8 cellular contexts compared by ENCODE assay signal in the genomic region with DNA sequence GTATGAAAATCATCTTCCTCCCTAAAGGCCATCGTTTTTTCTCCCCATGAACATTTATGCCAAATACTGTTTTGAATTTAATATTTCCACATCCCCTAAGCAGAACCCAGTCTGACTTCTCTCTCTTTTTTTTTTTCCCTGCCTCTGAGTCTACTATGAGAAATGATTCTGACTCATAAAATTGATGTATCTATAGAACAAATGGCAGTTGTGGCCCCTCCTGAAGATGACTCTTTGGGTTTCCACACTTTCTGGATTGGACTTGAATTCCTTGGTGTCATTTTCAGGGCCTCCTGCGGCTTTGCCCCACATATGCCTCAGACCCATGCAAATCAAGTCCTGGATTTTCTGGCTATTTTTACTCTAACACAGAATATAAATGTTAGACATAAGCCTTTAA.
"Had no signal": no experiment of that assay in that cellular context is flagged by ENCODE, and none has a peak within 500 bp of the region (broad histone marks: within the 10 kb centered on the region; RNA-seq: fewer than 3 reads in every experiment).

No MANE protein-coding gene starts in this region.

- H3K27ac Mint-ChIP-seq: activated naive CD8-positive, alpha-beta T cell treated with anti-CD3 and anti-CD28 coated beads, Interleukin-2, amount 10 ng/mL, durations not matched to agents 7 days and 5 days; naive thymus-derived CD4-positive, alpha-beta T cell had no signal

- H3K27ac ChIP-seq: right atrium auricular region, tibial artery had no signal

- H3K36me3 ChIP-seq: right atrium auricular region, tibial artery had no signal

- H3K4me3 ChIP-seq: right atrium auricular region, tibial artery had no signal

- H3K9me3 Mint-ChIP-seq: activated naive CD8-positive, alpha-beta T cell treated with anti-CD3 and anti-CD28 coated beads, Interleukin-2, amount 10 ng/mL, durations not matched to agents 7 days and 5 days; naive thymus-derived CD4-positive, alpha-beta T cell had no signal

- H3K4me1 ChIP-seq: right atrium auricular region, tibial artery had no signal

- H3K36me3 Mint-ChIP-seq: activated naive CD8-positive, alpha-beta T cell treated with anti-CD3 and anti-CD28 coated beads, Interleukin-2, amount 10 ng/mL, durations not matched to agents 7 days and 5 days; naive thymus-derived CD4-positive, alpha-beta T cell had no signal

- H3K4me3 Mint-ChIP-seq: activated naive CD8-positive, alpha-beta T cell treated with anti-CD3 and anti-CD28 coated beads, Interleukin-2, amount 10 ng/mL, durations not matched to agents 7 days and 5 days; naive thymus-derived CD4-positive, alpha-beta T cell had no signal

- H3K27me3 ChIP-seq: right atrium auricular region, tibial artery had no signal

- DNase-seq: activated naive CD8-positive, alpha-beta T cell treated with anti-CD3 and anti-CD28 coated beads, Interleukin-2, amount 10 ng/mL, durations not matched to agents 7 days and 5 days; activated T-cell treated with anti-CD3 and anti-CD28 coated beads, Interleukin-2, amount 50 U/mL, for 1 hour; anterior cingulate cortex; mammary epithelial cell; small intestine; tibial artery had no signal

- H3K9me3 ChIP-seq: right atrium auricular region, tibial artery had no signal
